Comparison of ENCODE assay signal across 11 cellular contexts in the genomic region with DNA sequence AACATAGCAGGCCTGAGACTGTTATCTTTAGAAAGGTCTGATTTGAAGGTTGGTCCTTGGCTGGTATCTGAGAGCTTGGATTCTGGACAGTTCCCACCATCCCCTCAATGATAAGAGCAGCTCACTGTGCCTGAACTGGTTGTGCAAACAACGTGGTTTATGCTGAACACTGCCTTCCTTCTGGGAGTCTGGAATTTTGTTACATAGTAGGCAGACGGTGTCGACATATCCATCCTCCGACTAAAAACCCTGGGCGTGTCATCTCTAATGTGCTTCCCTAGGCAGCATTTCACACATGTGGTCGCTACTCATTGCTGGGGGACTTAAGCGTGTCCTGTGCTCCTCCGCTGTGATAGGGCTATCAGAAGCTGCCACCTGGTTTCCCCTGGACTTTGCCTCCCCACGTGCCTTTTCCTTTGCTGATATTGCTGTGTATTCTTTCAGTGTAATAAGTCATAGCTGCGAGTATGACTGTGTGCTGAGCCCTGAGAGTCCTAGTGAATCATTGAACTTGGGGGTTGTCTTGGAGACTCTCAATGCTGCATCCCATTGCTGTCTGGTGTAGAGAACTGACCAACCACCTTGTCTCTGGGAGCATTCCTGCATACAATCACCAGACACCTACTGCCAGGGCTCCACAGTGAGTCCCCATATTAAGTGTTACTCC.
DNase-seq lines count a peak whose midpoint lies in the region; ATAC-seq, FAIRE-seq and TF ChIP-seq lines count a peak whose summit lies in the region.
"Had no signal": no experiment of that assay in that cellular context is flagged by ENCODE, and none has a peak within 500 bp of the region (broad histone marks: within the 10 kb centered on the region; RNA-seq: fewer than 3 reads in every experiment).

No MANE protein-coding gene starts in this region.

- peak; percentile 95 for DNase-seq in H54 (ENCODE audit: insufficient read length, low spot score)
- peak; percentile 46 to 72 for DNase-seq in foreskin keratinocyte
- DNase-seq in stomach: peak; percentile 52
- DNase-seq in MM.1S: no peak
- DNase-seq in MG63: no peak
- DNase-seq in GM19238 (ENCODE audit: insufficient read length, low spot score): no peak
- DNase-seq: spleen, tibial artery had no signal

- no peak overlapping the region for H3K4me3 ChIP-seq in stomach
- H3K4me3 ChIP-seq in MM.1S (ENCODE audit: low read length): no peak overlapping the region
- no peak overlapping the region for H3K4me3 ChIP-seq in MG63
- H3K4me3 ChIP-seq: spleen, tibial artery had no signal

- no peaks in the 10 kb centered on the region for H3K9me3 ChIP-seq in stomach
- H3K9me3 ChIP-seq in MM.1S (replicated peaks; ENCODE audit: insufficient read depth, low read length): no peaks in the 10 kb centered on the region
- H3K9me3 ChIP-seq in MG63: no peaks in the 10 kb centered on the region
- H3K9me3 ChIP-seq: spleen, tibial artery had no signal

- H2AFZ ChIP-seq in MM.1S (ENCODE audit: low read length): no peak overlapping the region

- H3K79me2 ChIP-seq in MM.1S (ENCODE audit: low read length): no peaks in the 10 kb centered on the region

- TF ChIP-seq CTCF in foreskin keratinocyte (conservative IDR thresholded peaks at IDR 0.05): no peak
- TF ChIP-seq CTCF in stomach (IDR thresholded peaks at IDR 0.05): no peak
- TF ChIP-seq CTCF in MM.1S (IDR thresholded peaks at IDR 0.05; ENCODE audit: low read length): no peak

- H3K9me2 ChIP-seq in MM.1S (replicated peaks; ENCODE audit: insufficient read depth, low read length): no peaks in the 10 kb centered on the region

- ATAC-seq in SK-N-SH treated with all-trans-retinoic acid at 6 μM for 48 hours (peak; percentile 41; the same call in 2 of the 3 replicates), foreskin keratinocyte (peak; percentile 90), HG02678 (IDR thresholded peaks at IDR 0.05; ENCODE audit: unreplicated experiment) (no peak)
- ATAC-seq: activated naive CD4-positive, alpha-beta T cell treated with anti-CD3 and anti-CD28 coated beads, Interleukin-2, amount 50 U/mL, for 72 hours had no signal

- no peak for TF ChIP-seq EP300 in stomach (IDR thresholded peaks at IDR 0.05)

- no peaks in the 10 kb centered on the region for H4K20me1 ChIP-seq in MM.1S (ENCODE audit: insufficient read depth, low read length)

- no peak overlapping the region for H3K27ac ChIP-seq in foreskin keratinocyte
- no peak overlapping the region for H3K27ac ChIP-seq in stomach
- no peak overlapping the region for H3K27ac ChIP-seq in MM.1S (ENCODE audit: low read length)
- H3K27ac ChIP-seq: tibial artery had no signal

- peak; percentile 55 for FAIRE-seq in H54 (lab: Jason Lieb, UNC)

- H3K27me3 ChIP-seq in foreskin keratinocyte: no peaks in the 10 kb centered on the region
- H3K27me3 ChIP-seq in stomach: no peaks in the 10 kb centered on the region
- H3K27me3 ChIP-seq in MM.1S (replicated peaks; ENCODE audit: insufficient read depth, low read length): no peaks in the 10 kb centered on the region
- no peaks in the 10 kb centered on the region for H3K27me3 ChIP-seq in MG63
- H3K27me3 ChIP-seq: spleen, tibial artery had no signal

- H3K4me2 ChIP-seq in MM.1S (ENCODE audit: low read depth, low read length): no peak overlapping the region

- H3K9ac ChIP-seq in MM.1S (ENCODE audit: low read length): no peak overlapping the region

- WGBS in stomach, 5 donors: 22 to 45% (median 37%) methylated on average over 10 of the region's 10 CpGs

- H3K4me1 ChIP-seq in foreskin keratinocyte (no peaks in the 10 kb centered on the region), stomach (peaks cover 0 to 16% (median 7%) of the 10 kb centered on the region in 4 donors), MM.1S (ENCODE audit: low read length) (no peaks in the 10 kb centered on the region)
- H3K4me1 ChIP-seq: tibial artery had no signal

- H3K36me3 ChIP-seq in stomach (no peaks in the 10 kb centered on the region), MM.1S (replicated peaks; ENCODE audit: insufficient read depth, low read length) (no peaks in the 10 kb centered on the region), MG63 (no peaks in the 10 kb centered on the region)
- H3K36me3 ChIP-seq: spleen, tibial artery had no signal

- no peaks in the 10 kb centered on the region for H3F3A ChIP-seq in MM.1S (ENCODE audit: insufficient read depth, low read length)

- intact Hi-C loops in stomach (cut with DNase I; ENCODE audit: low total_unique reads): no loop called here

- no peak for TF ChIP-seq POLR2A in H54 (IDR thresholded peaks at IDR 0.05; ENCODE audit: low read depth, low read length)
- no peak for TF ChIP-seq POLR2A in stomach (IDR thresholded peaks at IDR 0.05)

TF ChIP-seq in SK-N-SH treated with all-trans-retinoic acid at 6 μM for 48 hours, 23 proteins besides CTCF, POLR2A, EP300 and RAD21:
- TF ChIP-seq CREB5 (CRISPR knock-in tag; IDR thresholded peaks at IDR 0.05; ENCODE audit: low read depth) (no peak), ZNF565 (CRISPR knock-in tag; conservative IDR thresholded peaks at IDR 0.05; ENCODE audit: low read depth) (no peak), ZFP3 (CRISPR knock-in tag; IDR thresholded peaks at IDR 0.05) (no peak), TCF4 (CRISPR knock-in tag; IDR thresholded peaks at IDR 0.05; ENCODE audit: borderline replicate concordance) (no peak), RARB (CRISPR knock-in tag; IDR thresholded peaks at IDR 0.05) (no peak), TSHZ2 (CRISPR knock-in tag; IDR thresholded peaks at IDR 0.05) (no peak), GLIS3 (CRISPR knock-in tag; IDR thresholded peaks at IDR 0.05) (no peak), POU6F1 (CRISPR knock-in tag; IDR thresholded peaks at IDR 0.05; ENCODE audit: borderline replicate concordance, low read depth) (no peak), ZFP30 (CRISPR knock-in tag; IDR thresholded peaks at IDR 0.05) (no peak), PPARA (CRISPR knock-in tag; IDR thresholded peaks at IDR 0.05; ENCODE audit: borderline replicate concordance) (no peak), OSR1 (CRISPR knock-in tag; IDR thresholded peaks at IDR 0.05) (no peak), BACH2 (CRISPR knock-in tag; IDR thresholded peaks at IDR 0.05; ENCODE audit: borderline replicate concordance) (no peak), ZC3H10 (CRISPR knock-in tag; IDR thresholded peaks at IDR 0.05) (no peak), ARNTL (CRISPR knock-in tag; IDR thresholded peaks at IDR 0.05; ENCODE audit: borderline replicate concordance, low read depth) (no peak), ZNF70 (CRISPR knock-in tag; IDR thresholded peaks at IDR 0.05) (no peak), ZNF8 (CRISPR knock-in tag; IDR thresholded peaks at IDR 0.05) (no peak), SNAI2 (CRISPR knock-in tag; IDR thresholded peaks at IDR 0.05) (no peak), TOX (CRISPR knock-in tag; IDR thresholded peaks at IDR 0.05; ENCODE audit: borderline replicate concordance) (no peak)

Comparison
In these comparisons a context has a peak if more than half of its experiments do, and no peak if none do; other contexts are left out.
1. DNase-seq: peak in H54 (single experiment), foreskin keratinocyte (2 of 2) and stomach (single experiment); none in MM.1S (single experiment), MG63 (single experiment) and GM19238 (single experiment).